Comparison of ENCODE assay signal across 2 cellular contexts in genomic region chr2:47106231-47106630, GRCh38. TPM values are rescaled to one million over a fixed set of nuclear protein-coding genes. Genes with fewer than 3 reads are reported as not detected.
"Had no signal": no experiment of that assay in that cellular context is flagged by ENCODE, and none has a peak within 500 bp of the region (broad histone marks: within the 10 kb centered on the region; RNA-seq: fewer than 3 reads in every experiment).

No MANE protein-coding gene starts in this region.

RNA-seq across cellular contexts. Expression of gene STPG4, which starts 48.9 kb away (rescaled TPM):
- total RNA-seq: Right ventricle myocardium inferior, RPMI7951 had no signal
